ENCODE assay signal across 10 cellular contexts in the genomic region with DNA sequence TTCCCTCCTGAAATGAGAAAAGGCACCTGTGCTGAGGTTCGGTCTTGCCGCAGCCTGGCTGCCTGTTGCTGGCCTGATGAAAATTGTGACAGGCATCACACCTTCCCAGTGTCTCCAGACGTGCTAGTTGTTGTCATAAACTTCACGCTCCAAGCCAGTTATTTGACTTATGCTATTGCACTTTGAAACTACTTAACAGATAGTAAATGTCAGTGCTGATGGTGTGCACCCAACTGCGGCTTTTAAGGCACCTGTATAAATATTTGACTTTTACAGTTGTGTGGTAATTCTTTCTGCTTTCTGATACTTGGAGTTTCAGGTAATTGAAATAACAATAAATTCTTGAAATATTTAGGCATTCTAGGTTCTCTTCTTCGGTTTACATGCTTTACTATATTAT. TPM values are rescaled to one million over a fixed set of nuclear protein-coding genes. Genes with fewer than 3 reads are reported as not detected.
DNase-seq lines count a peak whose midpoint lies in the region; ATAC-seq, FAIRE-seq and TF ChIP-seq lines count a peak whose summit lies in the region.
"Had no signal": no experiment of that assay in that cellular context is flagged by ENCODE, and none has a peak within 500 bp of the region (broad histone marks: within the 10 kb centered on the region; RNA-seq: fewer than 3 reads in every experiment).

No MANE protein-coding gene starts in this region.

- peak overlapping the region; percentile 79 to 88 for H3K4me3 ChIP-seq in kidney (ENCODE audit: low read length in 2 of 2)
- H3K4me3 ChIP-seq in suprapubic skin = peak overlapping the region; percentile 95

- WGBS in suprapubic skin = 63% methylated on average over 6 of the region's 6 CpGs

- TF ChIP-seq CTCF in kidney (IDR thresholded peaks at IDR 0.05; ENCODE audit: borderline replicate concordance, extremely low read depth, insufficient read depth) (no peak), suprapubic skin (IDR thresholded peaks at IDR 0.05) (no peak)

- H3K4me1 ChIP-seq in kidney (ENCODE audit: control insufficient read depth in 1 of 2, insufficient read depth in 1 of 2, low read depth in 1 of 2, low read length in 2 of 2) = peaks cover 8 to 12% of the 10 kb centered on the region in 2 donors
- H3K4me1 ChIP-seq in suprapubic skin = peaks cover 34% of the 10 kb centered on the region

- TF ChIP-seq EP300 in suprapubic skin (IDR thresholded peaks at IDR 0.05) = no peak

- H3K27me3 Mint-ChIP-seq in activated naive CD4-positive, alpha-beta T cell treated with anti-CD3 and anti-CD28 coated beads for 36 hours (ENCODE audit: low read depth) = peaks cover 18% of the 10 kb centered on the region
- H3K27me3 Mint-ChIP-seq in activated T-helper 17 cell treated with anti-CD3 and anti-CD28 coated beads, Interleukin-2, amount 50 U/mL, for 72 hours = peaks cover 21% of the 10 kb centered on the region
- peaks cover 45% of the 10 kb centered on the region for H3K27me3 Mint-ChIP-seq in activated CD4-positive, alpha-beta T cell treated with anti-CD3 and anti-CD28 coated beads, Interleukin-2, amount 10 ng/mL, durations not matched to agents 7 days and 5 days

- H3K9ac ChIP-seq in kidney (ENCODE audit: low read length in 2 of 2) = peak overlapping the region in 1 of 2 donors; percentile 48

- CTCF ChIA-PET in activated naive CD4-positive, alpha-beta T cell treated with anti-CD3 and anti-CD28 coated beads for 36 hours (lab: Charles Lee) = interaction anchor here (0.8 to 2.6 kb wide), 2 partner anchors 149 to 161 kb away, joined by 3 to 10 read pairs; no protein-coding TSS in a partner anchor
- CTCF ChIA-PET in activated CD4-positive, alpha-beta T cell treated with anti-CD3 and anti-CD28 coated beads, Interleukin-2, amount 10 ng/mL, durations not matched to agents 7 days and 5 days (lab: Charles Lee) = no interaction called here

- intact Hi-C loops in activated naive CD4-positive, alpha-beta T cell treated with anti-CD3 and anti-CD28 coated beads for 36 hours (cut with micrococcal nuclease) = no loop called here
- intact Hi-C loops in kidney (cut with DNase I) = no loop called here

- H3K27me3 ChIP-seq in suprapubic skin = no peaks in the 10 kb centered on the region

- H3K36me3 Mint-ChIP-seq in activated naive CD4-positive, alpha-beta T cell treated with anti-CD3 and anti-CD28 coated beads for 36 hours (ENCODE audit: low read depth) = no peaks in the 10 kb centered on the region
- peaks cover 7% of the 10 kb centered on the region for H3K36me3 Mint-ChIP-seq in activated T-helper 17 cell treated with anti-CD3 and anti-CD28 coated beads, Interleukin-2, amount 50 U/mL, for 72 hours (ENCODE audit: low read depth)
- no peaks in the 10 kb centered on the region for H3K36me3 Mint-ChIP-seq in activated CD4-positive, alpha-beta T cell treated with anti-CD3 and anti-CD28 coated beads, Interleukin-2, amount 10 ng/mL, durations not matched to agents 7 days and 5 days (ENCODE audit: low read depth)
- H3K36me3 Mint-ChIP-seq: stimulated activated naive B cell treated with anti-CD40 and anti-IgM and Interleukin-4, amounts not matched to agents 10 μg/mL and 1 μg/mL and 100 μg/mL, for 72 hours had no signal

- no peak for TF ChIP-seq POLR2A in suprapubic skin (IDR thresholded peaks at IDR 0.05)

- H3K4me3 Mint-ChIP-seq in activated naive CD4-positive, alpha-beta T cell treated with anti-CD3 and anti-CD28 coated beads for 36 hours = peak overlapping the region; percentile 16
- peak overlapping the region; percentile 41 for H3K4me3 Mint-ChIP-seq in activated T-helper 17 cell treated with anti-CD3 and anti-CD28 coated beads, Interleukin-2, amount 50 U/mL, for 72 hours
- no peak overlapping the region for H3K4me3 Mint-ChIP-seq in activated CD4-positive, alpha-beta T cell treated with anti-CD3 and anti-CD28 coated beads, Interleukin-2, amount 10 ng/mL, durations not matched to agents 7 days and 5 days
- H3K4me3 Mint-ChIP-seq: stimulated activated naive B cell treated with anti-CD40 and anti-IgM and Interleukin-4, amounts not matched to agents 10 μg/mL and 1 μg/mL and 100 μg/mL, for 72 hours had no signal

- ATAC-seq in activated T-helper 17 cell treated with anti-CD3 and anti-CD28 coated beads, Interleukin-2, amount 50 U/mL, for 72 hours (replicated peaks) = no peak
- ATAC-seq in HG02759 (IDR thresholded peaks at IDR 0.05; ENCODE audit: unreplicated experiment) (no peak), HG03469 (IDR thresholded peaks at IDR 0.05; ENCODE audit: unreplicated experiment) (no peak)
- ATAC-seq: stimulated activated naive B cell treated with anti-CD40 and anti-IgM and Interleukin-4, amounts not matched to agents 10 μg/mL and 1 μg/mL and 100 μg/mL, for 72 hours had no signal

- H3K36me3 ChIP-seq in kidney (ENCODE audit: control insufficient read depth in 1 of 2, insufficient read depth in 2 of 2, low read length in 2 of 2) (no peaks in the 10 kb centered on the region), suprapubic skin (no peaks in the 10 kb centered on the region)

- peaks cover 9% of the 10 kb centered on the region for H3K4me1 Mint-ChIP-seq in activated naive CD4-positive, alpha-beta T cell treated with anti-CD3 and anti-CD28 coated beads for 36 hours (ENCODE audit: low read depth)
- no peaks in the 10 kb centered on the region for H3K4me1 Mint-ChIP-seq in activated T-helper 17 cell treated with anti-CD3 and anti-CD28 coated beads, Interleukin-2, amount 50 U/mL, for 72 hours
- peaks cover 5% of the 10 kb centered on the region for H3K4me1 Mint-ChIP-seq in activated CD4-positive, alpha-beta T cell treated with anti-CD3 and anti-CD28 coated beads, Interleukin-2, amount 10 ng/mL, durations not matched to agents 7 days and 5 days

- FAIRE-seq in kidney (lab: Jason Lieb, UNC) = no peak

- H3K27ac ChIP-seq in kidney (ENCODE audit: low read depth in 2 of 2, low read length in 2 of 2) (no peak overlapping the region), suprapubic skin (no peak overlapping the region)

- no peaks in the 10 kb centered on the region for H3K9me3 Mint-ChIP-seq in activated naive CD4-positive, alpha-beta T cell treated with anti-CD3 and anti-CD28 coated beads for 36 hours
- no peaks in the 10 kb centered on the region for H3K9me3 Mint-ChIP-seq in activated T-helper 17 cell treated with anti-CD3 and anti-CD28 coated beads, Interleukin-2, amount 50 U/mL, for 72 hours
- H3K9me3 Mint-ChIP-seq in activated CD4-positive, alpha-beta T cell treated with anti-CD3 and anti-CD28 coated beads, Interleukin-2, amount 10 ng/mL, durations not matched to agents 7 days and 5 days = no peaks in the 10 kb centered on the region
- H3K9me3 Mint-ChIP-seq: stimulated activated naive B cell treated with anti-CD40 and anti-IgM and Interleukin-4, amounts not matched to agents 10 μg/mL and 1 μg/mL and 100 μg/mL, for 72 hours had no signal

- no peak overlapping the region for H3K27ac Mint-ChIP-seq in activated naive CD4-positive, alpha-beta T cell treated with anti-CD3 and anti-CD28 coated beads for 36 hours
- H3K27ac Mint-ChIP-seq in activated T-helper 17 cell treated with anti-CD3 and anti-CD28 coated beads, Interleukin-2, amount 50 U/mL, for 72 hours = no peak overlapping the region
- no peak overlapping the region for H3K27ac Mint-ChIP-seq in activated CD4-positive, alpha-beta T cell treated with anti-CD3 and anti-CD28 coated beads, Interleukin-2, amount 10 ng/mL, durations not matched to agents 7 days and 5 days
- H3K27ac Mint-ChIP-seq: stimulated activated naive B cell treated with anti-CD40 and anti-IgM and Interleukin-4, amounts not matched to agents 10 μg/mL and 1 μg/mL and 100 μg/mL, for 72 hours had no signal

- H3K9me3 ChIP-seq in kidney (ENCODE audit: control insufficient read depth in 1 of 2, low read length in 2 of 2) (no peaks in the 10 kb centered on the region), suprapubic skin (no peaks in the 10 kb centered on the region)

- DNase-seq in activated naive CD4-positive, alpha-beta T cell treated with anti-CD3 and anti-CD28 coated beads for 36 hours = no peak
- DNase-seq in activated naive CD4-positive, alpha-beta T cell (lab: John Stamatoyannopoulos, UW) = no peak
- DNase-seq in kidney = no peak
- no peak for DNase-seq in suprapubic skin (ENCODE audit: low spot score in 2 of 2)
- no peak for DNase-seq in activated CD4-positive, alpha-beta T cell treated with anti-CD3 and anti-CD28 coated beads, Interleukin-2, amount 10 ng/mL, durations not matched to agents 7 days and 5 days
- DNase-seq: NCI-H146; stimulated activated naive B cell treated with anti-CD40 and anti-IgM and Interleukin-4, amounts not matched to agents 10 μg/mL and 1 μg/mL and 100 μg/mL, for 72 hours had no signal

- POLR2A ChIA-PET in activated CD4-positive, alpha-beta T cell treated with anti-CD3 and anti-CD28 coated beads, Interleukin-2, amount 10 ng/mL, durations not matched to agents 7 days and 5 days (lab: Charles Lee) = interaction anchor here (0.6 kb wide), 1 partner anchor 15 kb away, joined by 4 read pairs; no protein-coding TSS in a partner anchor

RNA-seq across cellular contexts. Expression of gene WWC2, which starts 1.8 kb away (rescaled TPM):
- total RNA-seq in activated naive CD4-positive, alpha-beta T cell treated with anti-CD3 and anti-CD28 coated beads for 36 hours = 10 to 100 TPM in 1 of 2 experiments, 1 to 10 TPM in 1; 6.7 to 10.0 TPM
- 10 to 100 TPM in 1 of 2 donors, under 1 TPM in 1; 0.76 to 11.9 TPM for total RNA-seq in activated T-helper 17 cell treated with anti-CD3 and anti-CD28 coated beads, Interleukin-2, amount 50 U/mL, for 72 hours
- total RNA-seq in kidney (59.6 TPM), suprapubic skin (10 to 100 TPM in 3 of 4 donors, 1 to 10 TPM in 1; 9.2 to 30.4 (median 15.2) TPM)
- 10.1 TPM for polyA plus RNA-seq in kidney (ENCODE audit: insufficient read depth, low read depth, low replicate concordance)
- under 1 TPM; 0.25 to 0.52 TPM for total RNA-seq in activated CD4-positive, alpha-beta T cell treated with anti-CD3 and anti-CD28 coated beads, Interleukin-2, amount 10 ng/mL, durations not matched to agents 7 days and 5 days
